Comparison of ENCODE assay signal across 36 cellular contexts in the genomic region with DNA sequence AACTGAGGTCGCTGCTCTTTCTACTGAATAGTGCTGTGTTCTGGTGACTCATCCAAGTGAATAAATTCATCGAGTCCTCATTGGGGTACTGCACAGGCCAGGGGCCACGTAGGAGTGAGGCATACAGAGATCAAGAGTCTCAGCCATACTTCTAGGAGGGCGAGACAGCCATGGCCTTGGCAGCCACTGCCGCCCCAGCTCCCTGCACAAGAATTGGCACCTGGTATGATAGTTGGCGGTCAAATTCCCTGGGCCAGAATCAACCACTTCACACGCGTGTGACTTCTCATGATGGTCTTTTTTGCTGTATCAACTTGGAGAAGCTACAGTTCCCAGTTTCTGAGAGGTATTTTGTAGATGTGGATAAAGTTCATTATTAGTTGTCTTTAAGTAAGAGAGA.
"Had no signal": no experiment of that assay in that cellular context is flagged by ENCODE, and none has a peak within 500 bp of the region (broad histone marks: within the 10 kb centered on the region; RNA-seq: fewer than 3 reads in every experiment).

No MANE protein-coding gene starts in this region.

- ATAC-seq: activated naive CD4-positive, alpha-beta T cell treated with anti-CD3 and anti-CD28 coated beads, Interleukin-2, amount 50 U/mL, for 72 hours; activated naive CD8-positive, alpha-beta T cell treated with anti-CD3 and anti-CD28 coated beads, Interleukin-2, amount 50 U/mL, for 24 hours; activated T-cell treated with anti-CD3 and anti-CD28 coated beads, Interleukin-2, amount 50 U/mL, for 4 hours; activated T-cell treated with anti-CD3 and anti-CD28 coated beads, Interleukin-2, amount 50 U/mL, for 72 hours; activated T-helper 17 cell treated with anti-CD3 and anti-CD28 coated beads, Interleukin-2, amount 50 U/mL, for 72 hours; body of pancreas had no signal

- H3K27me3 ChIP-seq: adrenal gland, ascending aorta, body of pancreas, brain microvascular endothelial cell, breast epithelium, cardiac muscle cell had no signal

- H3K36me3 ChIP-seq: adrenal gland, ascending aorta, brain microvascular endothelial cell, breast epithelium, cardiac muscle cell had no signal

- DNase-seq: activated effector memory CD4-positive, alpha-beta T cell treated with anti-CD3 and anti-CD28 coated beads, Interleukin-2, amount 50 U/mL, for 16 hours; activated effector memory CD4-positive, alpha-beta T cell treated with Interleukin-2 at 50 U/mL for 16 hours; activated gamma-delta T cell; activated gamma-delta T cell treated with Interleukin-2 at 50 U/mL for 16 hours; activated naive CD4-positive, alpha-beta T cell; activated naive CD4-positive, alpha-beta T cell treated with anti-CD3 and anti-CD28 coated beads for 36 hours; activated naive CD4-positive, alpha-beta T cell treated with anti-CD3 and anti-CD28 coated beads, Interleukin-2, amount 10 ng/mL, durations not matched to agents 7 days and 5 days; activated naive CD4-positive, alpha-beta T cell treated with anti-CD3 and anti-CD28 coated beads, Interleukin-2, amount 50 U/mL, for 16 hours; activated naive CD4-positive, alpha-beta T cell treated with Interleukin-2 at 50 U/mL for 16 hours; activated naive CD8-positive, alpha-beta T cell treated with anti-CD3 and anti-CD28 coated beads, Interleukin-2, amount 10 ng/mL, durations not matched to agents 7 days and 5 days; activated naive CD8-positive, alpha-beta T cell treated with anti-CD3 and anti-CD28 coated beads, Interleukin-2, amount 50 U/mL, for 24 hours; activated T-cell treated with anti-CD3 and anti-CD28 coated beads, Interleukin-2, amount 50 U/mL, for 24 hours; activated T-cell treated with anti-CD3 and anti-CD28 coated beads, Interleukin-2, amount 50 U/mL, for 4 hours; activated T-cell treated with anti-CD3 and anti-CD28 coated beads, Interleukin-2, amount 50 U/mL, for 48 hours; activated T-cell treated with anti-CD3 and anti-CD28 coated beads, Interleukin-2, amount 50 U/mL, for 72 hours; adrenal gland; amniotic stem cell; amygdala; anterior cingulate cortex; aorta; body of pancreas; brain microvascular endothelial cell; caudate nucleus; central memory CD4-positive, alpha-beta T cell; cerebellar nuclear complex had no signal

- H3K27ac Mint-ChIP-seq: activated naive CD4-positive, alpha-beta T cell treated with anti-CD3 and anti-CD28 coated beads for 36 hours; activated naive CD4-positive, alpha-beta T cell treated with anti-CD3 and anti-CD28 coated beads, Interleukin-2, amount 10 ng/mL, durations not matched to agents 7 days and 5 days; activated naive CD4-positive, alpha-beta T cell treated with anti-CD3 and anti-CD28 coated beads, Interleukin-2, amount 50 U/mL, for 24 hours; activated naive CD8-positive, alpha-beta T cell; activated naive CD8-positive, alpha-beta T cell treated with anti-CD3 and anti-CD28 coated beads, Interleukin-2, amount 10 ng/mL, durations not matched to agents 7 days and 5 days; activated naive CD8-positive, alpha-beta T cell treated with anti-CD3 and anti-CD28 coated beads, Interleukin-2, amount 50 U/mL, for 24 hours; activated T-cell treated with anti-CD3 and anti-CD28 coated beads, Interleukin-2, amount 50 U/mL, for 24 hours; activated T-cell treated with anti-CD3 and anti-CD28 coated beads, Interleukin-2, amount 50 U/mL, for 72 hours; activated T-helper 1 cell treated with anti-CD3 and anti-CD28 coated beads, Interleukin-12 subunit alpha, Interleukin-12 subunit beta, Interleukin-2, Interleukin-4 antibody, amounts not matched to agents 30 ng/mL and 10 ng/mL and 1 ng/mL, durations not matched to agents 14 hours and 24 hours and 36 hours; activated T-helper 17 cell treated with anti-CD3 and anti-CD28 coated beads, Interleukin-2, amount 50 U/mL, for 72 hours; activated T-helper 2 cell treated with anti-CD3 and anti-CD28 coated beads, Interferon-gamma antibody, Interleukin-2, Interleukin-4, amounts not matched to agents 10 μg/mL and 5 μg/mL and 100 μg/mL, durations not matched to agents 14 hours and 24 hours and 36 hours; brain had no signal

- H3K4me3 Mint-ChIP-seq: activated naive CD4-positive, alpha-beta T cell treated with anti-CD3 and anti-CD28 coated beads for 36 hours; activated naive CD4-positive, alpha-beta T cell treated with anti-CD3 and anti-CD28 coated beads, Interleukin-2, amount 10 ng/mL, durations not matched to agents 7 days and 5 days; activated naive CD4-positive, alpha-beta T cell treated with anti-CD3 and anti-CD28 coated beads, Interleukin-2, amount 50 U/mL, for 24 hours; activated naive CD8-positive, alpha-beta T cell; activated naive CD8-positive, alpha-beta T cell treated with anti-CD3 and anti-CD28 coated beads, Interleukin-2, amount 10 ng/mL, durations not matched to agents 7 days and 5 days; activated naive CD8-positive, alpha-beta T cell treated with anti-CD3 and anti-CD28 coated beads, Interleukin-2, amount 50 U/mL, for 24 hours; activated T-cell treated with anti-CD3 and anti-CD28 coated beads, Interleukin-2, amount 50 U/mL, for 24 hours; activated T-cell treated with anti-CD3 and anti-CD28 coated beads, Interleukin-2, amount 50 U/mL, for 4 hours; activated T-cell treated with anti-CD3 and anti-CD28 coated beads, Interleukin-2, amount 50 U/mL, for 72 hours; activated T-helper 1 cell treated with anti-CD3 and anti-CD28 coated beads, Interleukin-12 subunit alpha, Interleukin-12 subunit beta, Interleukin-2, Interleukin-4 antibody, amounts not matched to agents 30 ng/mL and 10 ng/mL and 1 ng/mL, durations not matched to agents 14 hours and 24 hours and 36 hours; activated T-helper 17 cell treated with anti-CD3 and anti-CD28 coated beads, Interleukin-2, amount 50 U/mL, for 72 hours; brain; central memory CD8-positive, alpha-beta T cell had no signal

- H3K27me3 Mint-ChIP-seq: activated naive CD4-positive, alpha-beta T cell treated with anti-CD3 and anti-CD28 coated beads, Interleukin-2, amount 50 U/mL, for 24 hours; activated naive CD8-positive, alpha-beta T cell; activated naive CD8-positive, alpha-beta T cell treated with anti-CD3 and anti-CD28 coated beads, Interleukin-2, amount 10 ng/mL, durations not matched to agents 7 days and 5 days; brain had no signal

- H3K9me3 ChIP-seq: adrenal gland, ascending aorta, body of pancreas, breast epithelium had no signal

- H3K27ac ChIP-seq: adrenal gland, ascending aorta, body of pancreas, brain microvascular endothelial cell, breast epithelium, cardiac muscle cell had no signal

- H3K4me1 Mint-ChIP-seq: activated naive CD4-positive, alpha-beta T cell treated with anti-CD3 and anti-CD28 coated beads, Interleukin-2, amount 10 ng/mL, durations not matched to agents 7 days and 5 days; activated naive CD8-positive, alpha-beta T cell treated with anti-CD3 and anti-CD28 coated beads, Interleukin-2, amount 10 ng/mL, durations not matched to agents 7 days and 5 days; activated T-helper 17 cell treated with anti-CD3 and anti-CD28 coated beads, Interleukin-2, amount 50 U/mL, for 72 hours; central memory CD8-positive, alpha-beta T cell had no signal

- H3K4me3 ChIP-seq: adrenal gland, ascending aorta, body of pancreas, breast epithelium, cardiac muscle cell had no signal

- H3K36me3 Mint-ChIP-seq: activated naive CD4-positive, alpha-beta T cell treated with anti-CD3 and anti-CD28 coated beads, Interleukin-2, amount 10 ng/mL, durations not matched to agents 7 days and 5 days; activated naive CD4-positive, alpha-beta T cell treated with anti-CD3 and anti-CD28 coated beads, Interleukin-2, amount 50 U/mL, for 24 hours; activated naive CD4-positive, alpha-beta T cell treated with anti-CD3 and anti-CD28 coated beads, Interleukin-2, amount 50 U/mL, for 72 hours; activated naive CD8-positive, alpha-beta T cell; activated naive CD8-positive, alpha-beta T cell treated with anti-CD3 and anti-CD28 coated beads, Interleukin-2, amount 10 ng/mL, durations not matched to agents 7 days and 5 days; brain had no signal

- H3K4me1 ChIP-seq: adrenal gland, ascending aorta, body of pancreas, breast epithelium had no signal

- H3K9me3 Mint-ChIP-seq: activated naive CD4-positive, alpha-beta T cell treated with anti-CD3 and anti-CD28 coated beads for 36 hours; activated naive CD4-positive, alpha-beta T cell treated with anti-CD3 and anti-CD28 coated beads, Interleukin-2, amount 10 ng/mL, durations not matched to agents 7 days and 5 days; activated naive CD4-positive, alpha-beta T cell treated with anti-CD3 and anti-CD28 coated beads, Interleukin-2, amount 50 U/mL, for 24 hours; activated naive CD4-positive, alpha-beta T cell treated with anti-CD3 and anti-CD28 coated beads, Interleukin-2, amount 50 U/mL, for 72 hours; activated naive CD8-positive, alpha-beta T cell treated with anti-CD3 and anti-CD28 coated beads, Interleukin-2, amount 10 ng/mL, durations not matched to agents 7 days and 5 days; activated naive CD8-positive, alpha-beta T cell treated with anti-CD3 and anti-CD28 coated beads, Interleukin-2, amount 50 U/mL, for 24 hours; activated T-cell treated with anti-CD3 and anti-CD28 coated beads, Interleukin-2, amount 50 U/mL, for 24 hours; activated T-cell treated with anti-CD3 and anti-CD28 coated beads, Interleukin-2, amount 50 U/mL, for 4 hours; activated T-cell treated with anti-CD3 and anti-CD28 coated beads, Interleukin-2, amount 50 U/mL, for 72 hours; activated T-helper 17 cell treated with anti-CD3 and anti-CD28 coated beads, Interleukin-2, amount 50 U/mL, for 72 hours; activated T-helper 2 cell treated with anti-CD3 and anti-CD28 coated beads, Interferon-gamma antibody, Interleukin-2, Interleukin-4, amounts not matched to agents 10 μg/mL and 5 μg/mL and 100 μg/mL, durations not matched to agents 14 hours and 24 hours and 36 hours; brain; central memory CD8-positive, alpha-beta T cell had no signal
